In the genomic region with DNA sequence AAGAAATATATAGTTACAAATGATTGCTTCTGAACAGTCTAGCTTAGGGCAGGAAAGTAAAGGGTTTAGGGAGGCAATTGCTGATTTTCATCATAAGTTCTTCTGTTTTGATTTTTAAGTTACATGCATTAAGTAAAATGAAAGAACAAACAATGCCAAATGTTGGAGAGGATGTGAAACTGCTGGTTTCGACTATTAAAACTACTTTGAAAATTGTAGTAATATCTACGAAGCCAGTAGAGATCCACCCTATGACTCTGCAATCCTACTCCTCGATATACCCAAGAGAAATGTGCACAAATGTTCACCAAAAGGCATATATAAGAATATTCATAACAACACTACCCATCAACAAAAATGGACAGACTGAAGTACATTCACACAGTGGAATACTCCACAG, we compare ENCODE assay signal across 14 cellular contexts. TPM values are rescaled to one million over a fixed set of nuclear protein-coding genes. Genes with fewer than 3 reads are reported as not detected.
DNase-seq lines count a peak whose midpoint lies in the region; ATAC-seq, FAIRE-seq and TF ChIP-seq lines count a peak whose summit lies in the region.
"Had no signal": no experiment of that assay in that cellular context is flagged by ENCODE, and none has a peak within 500 bp of the region (broad histone marks: within the 10 kb centered on the region; RNA-seq: fewer than 3 reads in every experiment).

No MANE protein-coding gene starts in this region.

- DNase-seq in A549 (ENCODE audit: low read depth in 1 of 2, low spot score in 1 of 2) = no peak
- DNase-seq in WERI-Rb-1 = no peak
- no peak for DNase-seq in dedifferentiated amniotic fluid mesenchymal stem cell (ENCODE audit: extremely low spot score)
- DNase-seq in NAMALWA (ENCODE audit: low spot score) = no peak
- no peak for DNase-seq in uterus
- DNase-seq: DND-41, Karpas-422, NCI-H524 treated with DMSO at 0.1 percent for 48 hours had no signal

- peak overlapping the region; percentile 55 for H3K4me2 ChIP-seq in A549

- FAIRE-seq in A549 (lab: Jason Lieb, UNC) = no peak
- FAIRE-seq: astrocyte, H54 had no signal

- H3K9me3 ChIP-seq in A549 (no peaks in the 10 kb centered on the region), WERI-Rb-1 (ENCODE audit: severe bottlenecking) (no peaks in the 10 kb centered on the region), uterus (no peaks in the 10 kb centered on the region)

- no peak for TF ChIP-seq EP300 in A549 (IDR thresholded peaks at IDR 0.05)

- H3K27me3 ChIP-seq in WERI-Rb-1 (ENCODE audit: insufficient read depth, low read depth, severe bottlenecking) = no peaks in the 10 kb centered on the region
- no peaks in the 10 kb centered on the region for H3K27me3 ChIP-seq in uterus

- H3K36me3 ChIP-seq in WERI-Rb-1 (no peaks in the 10 kb centered on the region; the same call in 1 of the 2 replicates), uterus (no peaks in the 10 kb centered on the region)

- no peak overlapping the region for H3K4me3 ChIP-seq in A549
- H3K4me3 ChIP-seq in WERI-Rb-1 (ENCODE audit: low read depth, low read length) = no peak overlapping the region
- no peak overlapping the region for H3K4me3 ChIP-seq in uterus
- H3K4me3 ChIP-seq: skin epidermis had no signal

- TF ChIP-seq CTCF in A549 (IDR thresholded peaks at IDR 0.05) (no peak), WERI-Rb-1 (IDR thresholded peaks at IDR 0.05; ENCODE audit: low read depth, low read length) (no peak), uterus (IDR thresholded peaks at IDR 0.05) (no peak)

- H3K27ac ChIP-seq in A549 = peak overlapping the region in 1 of 2 experiments; percentile 40; a peak in 3 of 6 replicates
- H3K27ac ChIP-seq in WERI-Rb-1 = no peak overlapping the region
- H3K27ac ChIP-seq in uterus = no peak overlapping the region
- H3K27ac ChIP-seq: skin epidermis had no signal

- ATAC-seq in A549 (no peak), GM19324 (IDR thresholded peaks at IDR 0.05; ENCODE audit: low FRiP score, unreplicated experiment) (peak; percentile 63), HG02678 (IDR thresholded peaks at IDR 0.05; ENCODE audit: unreplicated experiment) (peak; percentile 81), HG03520 (IDR thresholded peaks at IDR 0.05; ENCODE audit: unreplicated experiment) (peak; percentile 88)

- WGBS in A549 (ENCODE audit: missing lambda C conversion rate) = 71% methylated on average over 3 of the region's 3 CpGs

- POLR2A ChIA-PET in A549 (lab: Yijun Ruan, JAX) = no interaction called here

- intact Hi-C loops in uterus (cut with DNase I; ENCODE audit: low total_unique reads) = no loop called here

- H3K4me1 ChIP-seq in A549 = peaks cover 98% of the 10 kb centered on the region
- H3K4me1 ChIP-seq in uterus = no peaks in the 10 kb centered on the region

- CTCF ChIA-PET in A549 (lab: Yijun Ruan, JAX) = no interaction called here

- no peak for TF ChIP-seq RAD21 in A549 (conservative IDR thresholded peaks at IDR 0.05 in 1 of 2, IDR thresholded peaks at IDR 0.05 in 1 of 2)

- TF ChIP-seq POLR2A in A549 (IDR thresholded peaks at IDR 0.05; ENCODE audit: low read length) (no peak), uterus (IDR thresholded peaks at IDR 0.05) (no peak)

TF ChIP-seq in A549, 52 proteins besides CTCF, POLR2A, EP300 and RAD21:
- TF ChIP-seq HOXB13 (CRISPR knock-in tag; IDR thresholded peaks at IDR 0.05; ENCODE audit: low read depth) = no peak

RNA-seq across cellular contexts. Expression of a gene that starts 24.3 kb away (rescaled TPM):
- polyA plus RNA-seq in A549 (2011; rRNA removed) (76.1 and 76.7 TPM in 2 replicates), A549 (2017; fragmentation: RNase III; extraction: RNeasy Plus Mini Kit Qiagen cat#74134 plus additional on column Dnase treatment) (24.7 to 27.4 TPM (median 27.3 TPM) in 3 replicates)
- polyA plus RNA-seq in A549 (2012; cell fraction: cytosol; rRNA removed) = 10.0 and 11.2 TPM in 2 replicates
- polyA plus RNA-seq in A549 (2012; cell fraction: nucleus; rRNA removed) = 4.0 and 4.3 TPM in 2 replicates
- 90.9 and 93.1 TPM in 2 replicates for polyA minus RNA-seq in A549 (2011; rRNA and poly(A)+ RNA removed)
- 10 to 100 TPM; 13.8 to 44.1 (median 35.6) TPM for total RNA-seq in uterus

Comparison
In these comparisons a context has a peak if more than half of its experiments do, and no peak if none do; other contexts are left out.
1. ATAC-seq: peak in GM19324 (single experiment), HG02678 (single experiment) and HG03520 (single experiment); none in A549 (0 of 2).